ENCODE assay signal across 9 cellular contexts in the genomic region with DNA sequence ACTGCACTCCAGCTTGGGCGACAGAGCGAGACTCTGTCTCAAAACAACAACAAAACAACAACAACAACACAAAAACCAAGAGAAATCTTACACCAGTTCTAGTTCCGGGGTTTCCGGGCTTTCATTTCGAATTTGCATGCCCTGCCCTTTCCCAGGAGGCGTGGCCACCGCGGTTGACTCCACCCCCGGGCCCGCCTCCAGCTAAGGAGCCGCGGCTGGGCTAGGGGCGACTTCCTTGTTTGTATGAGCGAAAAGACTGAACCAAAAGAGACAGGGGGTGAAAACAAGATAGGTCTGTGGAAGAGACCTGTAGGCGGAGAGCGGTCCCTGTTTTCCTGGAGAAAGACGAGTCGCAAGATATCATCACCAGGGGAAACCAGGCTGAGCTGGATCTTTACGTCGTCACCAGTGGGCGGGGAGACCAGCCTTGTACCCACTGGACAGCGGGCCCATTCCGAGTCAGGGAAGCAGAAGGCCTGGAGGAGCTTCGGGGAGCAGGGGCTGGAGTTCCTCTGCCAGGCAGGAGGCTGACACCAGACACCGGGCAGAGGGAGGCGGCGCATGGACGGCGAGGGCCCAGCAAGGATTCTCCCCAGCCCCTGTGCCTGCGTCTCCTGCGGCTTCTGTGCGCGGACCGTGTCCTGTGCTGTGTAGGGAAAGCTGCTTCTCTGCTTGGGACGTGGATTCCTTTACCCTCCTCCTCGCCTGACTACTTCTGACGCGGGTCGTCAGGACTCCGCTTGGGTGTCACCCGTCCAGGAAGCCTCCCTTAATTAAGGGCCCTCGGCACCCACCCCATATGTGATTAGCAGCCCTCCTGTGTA. TPM values are rescaled to one million over a fixed set of nuclear protein-coding genes. Genes with fewer than 3 reads are reported as not detected.
DNase-seq lines count a peak whose midpoint lies in the region; ATAC-seq, FAIRE-seq and TF ChIP-seq lines count a peak whose summit lies in the region.
"Had no signal": no experiment of that assay in that cellular context is flagged by ENCODE, and none has a peak within 500 bp of the region (broad histone marks: within the 10 kb centered on the region; RNA-seq: fewer than 3 reads in every experiment).

No MANE protein-coding gene starts in this region.

- intact Hi-C loops in CD14-positive monocyte (cut with micrococcal nuclease), result loop anchor here (1.0 to 2.0 kb wide), 2 partner anchors 20 to 28 kb away; no protein-coding TSS in a partner anchor

- H3K27ac Mint-ChIP-seq in CD14-positive monocyte, result peak overlapping the region; percentile 98 to 100 (median 99)

- no peaks in the 10 kb centered on the region for H3K27me3 ChIP-seq in endocrine pancreas (ENCODE audit: control insufficient read depth, insufficient read depth, low read length)

- H3K4me1 ChIP-seq in endocrine pancreas (ENCODE audit: control insufficient read depth, insufficient read depth, low read length), result no peaks in the 10 kb centered on the region

- peak overlapping the region; percentile 84 to 94 for H3K4me3 Mint-ChIP-seq in CD14-positive monocyte

- no peaks in the 10 kb centered on the region for H3K9me3 ChIP-seq in endocrine pancreas (ENCODE audit: control insufficient read depth, low read length)

- ATAC-seq in GM19455 (IDR thresholded peaks at IDR 0.05; ENCODE audit: unreplicated experiment), result peak; percentile 57

- peak overlapping the region; percentile 74 for H3K4me3 ChIP-seq in endocrine pancreas (ENCODE audit: control insufficient read depth, insufficient read depth, low read length)

- TF ChIP-seq CTCF in CD14-positive monocyte (IDR thresholded peaks at IDR 0.05), result no peak

- H3K9me3 Mint-ChIP-seq in CD14-positive monocyte, result peaks cover 0 to 5% (median 0%) of the 10 kb centered on the region in 7 donors

- peak; percentile 100 for FAIRE-seq in HTR-8/SVneo (lab: Jason Lieb, UNC)
- FAIRE-seq: colon had no signal

- H3K4me1 Mint-ChIP-seq in CD14-positive monocyte, result peaks cover 23% of the 10 kb centered on the region

- H3K27me3 Mint-ChIP-seq in CD14-positive monocyte (ENCODE audit: low read depth in 3 of 3), result peaks cover 0 to 5% (median 2%) of the 10 kb centered on the region in 3 donors

- DNase-seq in CD14-positive monocyte (ENCODE audit: low spot score), result peak; percentile 92
- DNase-seq in HTR-8/SVneo (ENCODE audit: insufficient read length, low spot score), result peak; percentile 87
- DNase-seq in NOMO-1 treated with dmso at 0.1 percent for 144 hours (lab: John Stamatoyannopoulos, UW; ENCODE audit: unreplicated experiment), result peak; percentile 83
- peak; percentile 62 for DNase-seq in activated CD8-positive, alpha-beta memory T cell treated with anti-CD3 and anti-CD28 coated beads, Interleukin-2, amount 50 U/mL, for 1 hour (ENCODE audit: extremely low read depth)
- peak; percentile 95 for DNase-seq in mesenteric fat pad (ENCODE audit: low spot score)
- DNase-seq in stimulated activated CD8-positive, alpha-beta memory T cell treated with anti-CD3 and anti-CD28 coated beads, Interleukin-15, amount 100 ng/mL, for 1 hour (ENCODE audit: low read depth), result peak; percentile 81

- peak overlapping the region; percentile 99 for H3K9ac ChIP-seq in endocrine pancreas (ENCODE audit: control insufficient read depth, insufficient read depth, low read length)

- peaks cover 0 to 4% of the 10 kb centered on the region in 2 donors for H3K36me3 Mint-ChIP-seq in CD14-positive monocyte

- H3K36me3 ChIP-seq in endocrine pancreas (ENCODE audit: control insufficient read depth, insufficient read depth, low read length), result no peaks in the 10 kb centered on the region

RNA-seq across cellular contexts. Expression of a gene that starts 10.4 kb away (rescaled TPM):
- polyA plus RNA-seq in CD14-positive monocyte, result 1 to 10 TPM in 1 of 2 donors, under 1 TPM in 1; 0.75 to 2.4 TPM
- total RNA-seq in mesenteric fat pad, result 18.0 TPM

Comparison
In these comparisons a context has a peak if more than half of its experiments do, and no peak if none do; other contexts are left out.
1. Peak in every context shown above with its lines: DNase-seq, ATAC-seq and H3K4me3 ChIP-seq.